ENCODE assay signal across 8 cellular contexts in the genomic region with DNA sequence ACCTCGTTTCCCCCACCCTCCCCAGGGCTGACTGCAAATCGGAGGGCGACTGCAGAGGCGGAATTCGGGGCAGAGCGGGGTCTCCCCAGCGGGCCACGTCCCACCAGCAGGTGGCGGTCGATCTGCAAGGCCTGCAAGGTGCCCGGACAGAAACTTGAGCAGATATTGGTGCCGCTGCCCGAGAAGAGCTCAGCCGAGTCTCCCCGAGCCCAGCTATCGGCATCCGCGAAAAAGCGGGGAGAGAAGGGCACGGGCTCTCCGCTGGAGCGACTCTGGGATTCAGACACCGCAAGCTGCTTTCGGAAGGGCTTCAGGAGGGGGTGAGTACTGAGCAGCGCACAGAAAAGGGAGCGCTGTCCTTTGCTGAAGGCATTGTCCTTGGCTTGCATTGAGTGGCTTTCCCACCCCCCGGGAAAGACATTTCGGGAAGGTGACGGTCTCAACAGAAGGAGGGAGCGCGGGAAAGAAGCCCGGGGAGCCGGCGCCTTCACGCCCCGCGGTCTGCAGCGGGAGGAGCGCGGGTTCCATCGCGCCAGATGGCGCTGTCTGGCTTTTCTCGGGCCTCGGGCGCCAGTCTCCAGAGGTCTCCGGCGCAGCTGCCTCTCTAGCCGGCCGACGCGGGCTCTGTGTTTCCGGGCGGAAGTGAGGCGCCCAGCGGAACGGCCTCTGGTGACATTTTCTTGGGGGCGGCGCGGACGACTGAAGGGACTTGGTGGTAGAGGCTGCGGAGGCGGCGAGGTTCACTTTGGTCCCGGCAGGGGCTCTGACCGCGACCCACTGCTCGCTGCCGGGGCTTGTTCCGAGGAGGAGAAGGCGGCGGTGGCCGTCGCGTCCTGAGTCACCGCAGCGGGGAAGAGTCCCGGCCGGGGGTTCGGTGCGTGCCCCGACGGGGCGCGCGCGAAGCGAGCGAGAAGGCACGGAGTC.
DNase-seq lines count a peak whose midpoint lies in the region; ATAC-seq and TF ChIP-seq lines count a peak whose summit lies in the region.

No MANE protein-coding gene starts in this region.

- H3K27ac ChIP-seq in C4-2B, result peak overlapping the region; percentile 84
- peak overlapping the region; percentile 81 to 90 for H3K27ac ChIP-seq in coronary artery

- TF ChIP-seq CTCF in C4-2B (conservative IDR thresholded peaks at IDR 0.05) (peak; percentile 95), coronary artery (IDR thresholded peaks at IDR 0.05) (peak; percentile 70)

- peak overlapping the region; percentile 100 for H3K4me3 ChIP-seq in coronary artery

- DNase-seq in NCI-H524 (lab: John Stamatoyannopoulos, UW) (peak; percentile 83 to 91), coronary artery (ENCODE audit: low spot score) (peak; percentile 94), left kidney (ENCODE audit: low read depth, low spot score) (peak; percentile 98)
- peak; percentile 96 for DNase-seq in activated CD4-positive, alpha-beta T cell treated with anti-CD3 and anti-CD28 coated beads for 48 hours
- peak; percentile 94 for DNase-seq in stimulated activated CD4-positive, alpha-beta T cell treated with anti-CD3 and anti-CD28 coated beads, Interleukin-1b, Interleukin-23, amount 100 ng/mL, for 48 hours

- ATAC-seq in GM19324 (IDR thresholded peaks at IDR 0.05; ENCODE audit: low FRiP score, unreplicated experiment), result peak; percentile 91
- ATAC-seq in HG03460 (IDR thresholded peaks at IDR 0.05; ENCODE audit: unreplicated experiment), result peak; percentile 92

Comparison
In these comparisons a context has a peak if more than half of its experiments do, and no peak if none do; other contexts are left out.
1. Peak in every context shown above with its lines: DNase-seq, ATAC-seq, H3K4me3 ChIP-seq and H3K27ac ChIP-seq.